8 cellular contexts compared by ENCODE assay signal in genomic region chr22:42581762-42582716, GRCh38. TPM values are rescaled to one million over a fixed set of nuclear protein-coding genes. Genes with fewer than 3 reads are reported as not detected.
DNase-seq lines count a peak whose midpoint lies in the region; FAIRE-seq lines count a peak whose summit lies in the region.

No MANE protein-coding gene starts in this region.

- DNase-seq in Ammon's horn (ENCODE audit: low spot score) (peak; percentile 80), GM19239 (ENCODE audit: insufficient read length, low spot score) (peak; percentile 67), SJSA1 (ENCODE audit: low read depth in 1 of 2, low spot score in 2 of 2) (peak; percentile 58 to 79), globus pallidus (ENCODE audit: low spot score) (peak; percentile 61), occipital lobe (lab: John Stamatoyannopoulos, UW) (peak; percentile 60), superior temporal gyrus (ENCODE audit: extremely low spot score) (peak; percentile 49)
- peak; percentile 73 for DNase-seq in Jurkat, Clone E6-1 (ENCODE audit: low read depth, low spot score)
- peak; percentile 86 for DNase-seq in activated naive CD4-positive, alpha-beta T cell treated with Interleukin-2 at 50 U/mL for 16 hours

- peaks cover 6% of the 10 kb centered on the region; the same call in 1 of the 2 replicates for H3K4me1 ChIP-seq in SJSA1 (replicated peaks)

- H3K27me3 ChIP-seq in SJSA1 (replicated peaks) = no peaks in the 10 kb centered on the region

- peak overlapping the region; percentile 65 for H3K4me3 ChIP-seq in Jurkat, Clone E6-1 (ENCODE audit: low read length)
- H3K4me3 ChIP-seq in SJSA1 = peak overlapping the region; percentile 73

- no peaks in the 10 kb centered on the region for H3K9me3 ChIP-seq in SJSA1 (replicated peaks)

- no peak for FAIRE-seq in GM19239 (lab: Jason Lieb, UNC)

- H3K27ac ChIP-seq in SJSA1 = peak overlapping the region; percentile 52; the same call in 1 of the 2 replicates

- H3K36me3 ChIP-seq in SJSA1 = peaks cover 67% of the 10 kb centered on the region

RNA-seq across cellular contexts. Expression of gene SERHL2, which starts 28.3 kb away (rescaled TPM):
- 2.9 TPM for polyA plus RNA-seq in Jurkat, Clone E6-1 (2012; ENCODE audit: insufficient read depth, insufficient read length)
- 2.9 and 8.6 TPM in 2 replicates for total RNA-seq in SJSA1 (2014; rRNA removed; shearing (Covaris generic))
- total RNA-seq in occipital lobe = 5.6 TPM

RNA-seq across cellular contexts. Expression of gene POLDIP3, which starts 32.6 kb away (rescaled TPM):
- 110 TPM for polyA plus RNA-seq in Jurkat, Clone E6-1 (2012; ENCODE audit: insufficient read depth, insufficient read length)
- total RNA-seq in SJSA1 (2014; rRNA removed; shearing (Covaris generic)) = 33.3 and 34.6 TPM in 2 replicates
- total RNA-seq in occipital lobe = 27.1 TPM

RNA-seq across cellular contexts. Expression of gene ATP5MGL, which starts 58.4 kb away (rescaled TPM):
- polyA plus RNA-seq in Jurkat, Clone E6-1 (2012; ENCODE audit: insufficient read depth, insufficient read length) = not detected
- total RNA-seq in SJSA1 (2014; rRNA removed; shearing (Covaris generic)) = not detected in 2 replicates
- total RNA-seq in occipital lobe = 0.31 TPM

Comparison
In these comparisons a context has a peak if more than half of its experiments do, and no peak if none do; other contexts are left out.
1. Peak in every context shown above with its lines: DNase-seq, H3K4me3 ChIP-seq and H3K27ac ChIP-seq.